ENCODE assay signal across 13 cellular contexts in the genomic region with DNA sequence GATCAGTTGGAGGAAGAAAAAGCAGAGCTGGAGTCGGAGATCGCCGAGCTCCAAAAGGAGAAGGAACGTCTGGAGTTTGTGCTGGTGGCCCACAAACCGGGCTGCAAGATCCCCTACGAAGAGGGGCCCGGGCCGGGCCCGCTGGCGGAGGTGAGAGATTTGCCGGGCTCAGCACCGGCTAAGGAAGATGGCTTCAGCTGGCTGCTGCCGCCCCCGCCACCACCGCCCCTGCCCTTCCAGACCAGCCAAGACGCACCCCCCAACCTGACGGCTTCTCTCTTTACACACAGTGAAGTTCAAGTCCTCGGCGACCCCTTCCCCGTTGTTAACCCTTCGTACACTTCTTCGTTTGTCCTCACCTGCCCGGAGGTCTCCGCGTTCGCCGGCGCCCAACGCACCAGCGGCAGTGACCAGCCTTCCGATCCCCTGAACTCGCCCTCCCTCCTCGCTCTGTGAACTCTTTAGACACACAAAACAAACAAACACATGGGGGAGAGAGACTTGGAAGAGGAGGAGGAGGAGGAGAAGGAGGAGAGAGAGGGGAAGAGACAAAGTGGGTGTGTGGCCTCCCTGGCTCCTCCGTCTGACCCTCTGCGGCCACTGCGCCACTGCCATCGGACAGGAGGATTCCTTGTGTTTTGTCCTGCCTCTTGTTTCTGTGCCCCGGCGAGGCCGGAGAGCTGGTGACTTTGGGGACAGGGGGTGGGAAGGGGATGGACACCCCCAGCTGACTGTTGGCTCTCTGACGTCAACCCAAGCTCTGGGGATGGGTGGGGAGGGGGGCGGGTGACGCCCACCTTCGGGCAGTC. TPM values are rescaled to one million over a fixed set of nuclear protein-coding genes. Genes with fewer than 3 reads are reported as not detected.
DNase-seq lines count a peak whose midpoint lies in the region; ATAC-seq, FAIRE-seq and TF ChIP-seq lines count a peak whose summit lies in the region.
"Had no signal": no experiment of that assay in that cellular context is flagged by ENCODE, and none has a peak within 500 bp of the region (broad histone marks: within the 10 kb centered on the region; RNA-seq: fewer than 3 reads in every experiment).

No MANE protein-coding gene starts in this region.

- H3K27me3 ChIP-seq in left ventricle myocardium inferior (ENCODE audit: low read depth) (peaks cover 31% of the 10 kb centered on the region), astrocyte (ENCODE audit: insufficient read depth, low read length) (no peaks in the 10 kb centered on the region), iPS-15b (ENCODE audit: control insufficient read depth, insufficient read depth, low read length) (peaks cover 29% of the 10 kb centered on the region), HAP-1 (ENCODE audit: low read depth) (no peaks in the 10 kb centered on the region)
- H3K27me3 ChIP-seq: MG63 had no signal

- no peaks in the 10 kb centered on the region for H3K79me2 ChIP-seq in astrocyte (ENCODE audit: insufficient read depth, low read length)

- DNase-seq in left ventricle myocardium inferior (no peak), Right ventricle myocardium superior (no peak), astrocyte (ENCODE audit: low read depth) (no peak), mucosa of gallbladder (ENCODE audit: low spot score) (no peak), HAP-1 (ENCODE audit: low spot score in 2 of 2) (no peak)
- no peak for DNase-seq in stimulated activated naive B cell treated with anti-CD40 and anti-IgM and Interleukin-4, amounts not matched to agents 10 μg/mL and 1 μg/mL and 100 μg/mL, for 72 hours
- DNase-seq: MG63, midbrain, NCI-H82, tibial artery had no signal

- H3K9ac ChIP-seq in astrocyte (ENCODE audit: low read length) (peak overlapping the region; percentile 54), iPS-15b (ENCODE audit: low read depth, low read length) (peak overlapping the region; percentile 47)

- no peak overlapping the region for H2AFZ ChIP-seq in astrocyte (ENCODE audit: low read depth, low read length)

- peaks cover 3% of the 10 kb centered on the region for H3K36me3 Mint-ChIP-seq in astrocyte (ENCODE audit: low read depth, unreplicated experiment)
- peaks cover 7 to 33% of the 10 kb centered on the region in 2 donors for H3K36me3 Mint-ChIP-seq in stimulated activated naive B cell treated with anti-CD40 and anti-IgM and Interleukin-4, amounts not matched to agents 10 μg/mL and 1 μg/mL and 100 μg/mL, for 72 hours

- peak overlapping the region; percentile 7 for H3K4me3 Mint-ChIP-seq in astrocyte (ENCODE audit: unreplicated experiment)
- H3K4me3 Mint-ChIP-seq in stimulated activated naive B cell treated with anti-CD40 and anti-IgM and Interleukin-4, amounts not matched to agents 10 μg/mL and 1 μg/mL and 100 μg/mL, for 72 hours, result peak overlapping the region; percentile 62 to 63
- H3K4me3 Mint-ChIP-seq: T-helper 1 cell treated with Interleukin-12 subunit alpha and Interleukin-12 subunit beta and Interleukin-4 antibody, amounts not matched to agents 30 μg/mL and 1 μg/mL, for 36 hours had no signal

- H3K27ac Mint-ChIP-seq in astrocyte (ENCODE audit: unreplicated experiment), result no peak overlapping the region
- peak overlapping the region; percentile 82 for H3K27ac Mint-ChIP-seq in stimulated activated naive B cell treated with anti-CD40 and anti-IgM and Interleukin-4, amounts not matched to agents 10 μg/mL and 1 μg/mL and 100 μg/mL, for 72 hours
- H3K27ac Mint-ChIP-seq: T-helper 1 cell treated with Interleukin-12 subunit alpha and Interleukin-12 subunit beta and Interleukin-4 antibody, amounts not matched to agents 30 μg/mL and 1 μg/mL, for 36 hours had no signal

- intact Hi-C loops in left ventricle myocardium inferior (cut with micrococcal nuclease), result no loop called here
- intact Hi-C loops in Right ventricle myocardium superior (cut with DNase I), result no loop called here

- H3K4me1 ChIP-seq in left ventricle myocardium inferior, result peaks cover 45% of the 10 kb centered on the region
- H3K4me1 ChIP-seq in astrocyte (ENCODE audit: insufficient read depth, low read length), result peaks cover 28% of the 10 kb centered on the region
- H3K4me1 ChIP-seq in iPS-15b (ENCODE audit: control insufficient read depth, insufficient read depth, low read length), result peaks cover 3% of the 10 kb centered on the region
- H3K4me1 ChIP-seq in HAP-1, result peaks cover 14% of the 10 kb centered on the region

- no peak for FAIRE-seq in astrocyte (lab: Jason Lieb, UNC)

- in situ Hi-C loops in HAP-1 (cut with MboI; ENCODE audit: low sequenced_read_pairs), result no loop called here

- H3K27ac ChIP-seq in left ventricle myocardium inferior (replicated peaks) (peak overlapping the region; percentile 33), astrocyte (ENCODE audit: low read depth, low read length) (no peak overlapping the region)
- H3K27ac ChIP-seq: tibial artery had no signal

- peaks cover 10% of the 10 kb centered on the region for H3K4me1 Mint-ChIP-seq in astrocyte (ENCODE audit: low read depth, unreplicated experiment)
- H3K4me1 Mint-ChIP-seq in stimulated activated naive B cell treated with anti-CD40 and anti-IgM and Interleukin-4, amounts not matched to agents 10 μg/mL and 1 μg/mL and 100 μg/mL, for 72 hours, result peaks cover 56 to 66% of the 10 kb centered on the region in 2 donors

- H3K9me3 ChIP-seq in left ventricle myocardium inferior (replicated peaks) (no peaks in the 10 kb centered on the region), astrocyte (ENCODE audit: insufficient read depth, low read depth, low read length) (no peaks in the 10 kb centered on the region), iPS-15b (ENCODE audit: control insufficient read depth, insufficient read depth, low read length) (no peaks in the 10 kb centered on the region), HAP-1 (no peaks in the 10 kb centered on the region; the same call in 1 of the 2 replicates)
- H3K9me3 ChIP-seq: MG63, tibial artery had no signal

- H4K20me1 ChIP-seq in astrocyte (ENCODE audit: insufficient read depth, low read length), result peaks cover 26% of the 10 kb centered on the region

- no peaks in the 10 kb centered on the region for H3K9me3 Mint-ChIP-seq in astrocyte (ENCODE audit: unreplicated experiment)
- no peaks in the 10 kb centered on the region for H3K9me3 Mint-ChIP-seq in stimulated activated naive B cell treated with anti-CD40 and anti-IgM and Interleukin-4, amounts not matched to agents 10 μg/mL and 1 μg/mL and 100 μg/mL, for 72 hours
- H3K9me3 Mint-ChIP-seq: T-helper 1 cell treated with Interleukin-12 subunit alpha and Interleukin-12 subunit beta and Interleukin-4 antibody, amounts not matched to agents 30 μg/mL and 1 μg/mL, for 36 hours had no signal

- ATAC-seq in Right ventricle myocardium superior (ENCODE audit: poor library complexity), result no peak
- no peak for ATAC-seq in stimulated activated naive B cell treated with anti-CD40 and anti-IgM and Interleukin-4, amounts not matched to agents 10 μg/mL and 1 μg/mL and 100 μg/mL, for 72 hours (replicated peaks)
- no peak for ATAC-seq in HG02938 (IDR thresholded peaks at IDR 0.05; ENCODE audit: unreplicated experiment)

- peak overlapping the region; percentile 50 for H3K4me3 ChIP-seq in left ventricle myocardium inferior
- H3K4me3 ChIP-seq in astrocyte (ENCODE audit: insufficient read depth, low read depth, low read length), result peak overlapping the region; percentile 24
- H3K4me3 ChIP-seq in iPS-15b (ENCODE audit: low read depth, low read length), result peak overlapping the region; percentile 69
- H3K4me3 ChIP-seq in HAP-1, result no peak overlapping the region
- H3K4me3 ChIP-seq: MG63, tibial artery had no signal

- peak overlapping the region; percentile 97 for H3K4me2 ChIP-seq in astrocyte (ENCODE audit: low read length)

- no peak for TF ChIP-seq CTCF in left ventricle myocardium inferior (IDR thresholded peaks at IDR 0.05; ENCODE audit: borderline replicate concordance)
- no peak for TF ChIP-seq CTCF in astrocyte (IDR thresholded peaks at IDR 0.05; ENCODE audit: insufficient read depth, low read depth, low read length)

- peaks cover 3% of the 10 kb centered on the region for H3K27me3 Mint-ChIP-seq in astrocyte (ENCODE audit: low read depth, unreplicated experiment)
- H3K27me3 Mint-ChIP-seq in stimulated activated naive B cell treated with anti-CD40 and anti-IgM and Interleukin-4, amounts not matched to agents 10 μg/mL and 1 μg/mL and 100 μg/mL, for 72 hours, result peaks cover 18 to 39% of the 10 kb centered on the region in 2 donors

- H3K36me3 ChIP-seq in left ventricle myocardium inferior (no peaks in the 10 kb centered on the region), astrocyte (ENCODE audit: insufficient read depth, low read length) (no peaks in the 10 kb centered on the region), iPS-15b (ENCODE audit: control insufficient read depth, insufficient read depth, low read length) (no peaks in the 10 kb centered on the region), HAP-1 (replicated peaks) (no peaks in the 10 kb centered on the region)
- H3K36me3 ChIP-seq: MG63, tibial artery had no signal

RNA-seq across cellular contexts. Expression of gene FOSB, which starts 5.0 kb away (rescaled TPM):
- total RNA-seq in left ventricle myocardium inferior, result 0.33 TPM
- 0.51 TPM for total RNA-seq in Right ventricle myocardium superior
- 8.2 and 13.3 TPM in 2 replicates for total RNA-seq in astrocyte
- 7.2 TPM for total RNA-seq in mucosa of gallbladder

RNA-seq across cellular contexts. Expression of gene RTN2, which starts 24.1 kb away (rescaled TPM):
- 19.1 TPM for total RNA-seq in left ventricle myocardium inferior
- total RNA-seq in Right ventricle myocardium superior, result 29.9 TPM
- 29.1 and 35.3 TPM in 2 replicates for total RNA-seq in astrocyte
- total RNA-seq in mucosa of gallbladder, result 10.7 TPM

RNA-seq across cellular contexts. Expression of gene PPM1N, which starts 25.5 kb away (rescaled TPM):
- total RNA-seq in left ventricle myocardium inferior (0.19 TPM), Right ventricle myocardium superior (0.75 TPM), astrocyte (0.67 and 1.3 TPM in 2 replicates), mucosa of gallbladder (2.2 TPM)

RNA-seq across cellular contexts. Expression of gene VASP, which starts 34.5 kb away (rescaled TPM):
- 32.8 TPM for total RNA-seq in left ventricle myocardium inferior
- total RNA-seq in Right ventricle myocardium superior, result 42.9 TPM
- total RNA-seq in astrocyte, result 205 and 222 TPM in 2 replicates
- total RNA-seq in mucosa of gallbladder, result 137 TPM

RNA-seq across cellular contexts. Expression of gene ERCC1, which starts 49.0 kb away (rescaled TPM):
- total RNA-seq in left ventricle myocardium inferior (108 TPM), Right ventricle myocardium superior (163 TPM), astrocyte (67.5 and 70.4 TPM in 2 replicates), mucosa of gallbladder (57.0 TPM)
